In the genomic region with DNA sequence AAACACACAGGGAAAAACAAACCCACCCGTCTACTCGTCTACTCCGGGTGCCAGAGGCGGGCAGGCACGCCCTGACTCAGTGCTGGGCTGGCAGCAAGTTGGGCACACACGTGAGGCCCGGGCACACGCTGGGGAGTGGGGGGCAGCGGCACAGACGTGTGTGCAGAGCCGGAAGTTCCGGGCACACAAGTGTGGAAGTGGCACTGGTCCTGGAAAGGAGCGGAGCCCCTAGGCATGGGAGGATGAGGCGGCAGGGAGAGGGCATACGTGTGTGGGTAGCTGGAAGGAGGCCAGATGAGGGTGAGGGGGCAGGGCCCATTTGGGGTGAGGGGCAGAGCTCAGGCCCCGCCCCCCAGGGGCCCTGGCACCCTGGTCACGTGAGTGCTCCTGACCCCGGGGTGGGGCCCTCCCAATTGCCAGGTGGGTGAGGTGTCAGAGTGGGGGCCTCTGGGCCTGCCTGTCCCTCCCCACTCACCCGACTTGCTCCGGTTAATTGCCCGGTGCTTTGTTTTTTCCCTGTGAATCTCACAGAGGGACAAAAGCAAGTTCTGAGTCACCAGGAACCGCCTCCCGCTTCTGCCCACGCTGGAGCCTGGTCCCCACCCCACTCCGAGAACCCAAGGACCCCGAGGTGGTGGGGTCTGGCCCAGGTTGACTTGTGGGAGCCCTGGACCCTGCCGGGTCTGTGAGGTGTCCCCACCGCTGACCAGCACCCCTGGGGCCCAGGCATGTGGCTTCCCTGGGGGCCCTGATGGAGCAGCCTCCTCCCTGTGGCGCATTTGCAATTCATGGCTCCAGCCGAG, we compare ENCODE assay signal across 12 cellular contexts.
DNase-seq lines count a peak whose midpoint lies in the region; ATAC-seq and TF ChIP-seq lines count a peak whose summit lies in the region.
"Had no signal": no experiment of that assay in that cellular context is flagged by ENCODE, and none has a peak within 500 bp of the region (broad histone marks: within the 10 kb centered on the region; RNA-seq: fewer than 3 reads in every experiment).

No MANE protein-coding gene starts in this region.

- no peak overlapping the region for H2AFZ ChIP-seq in trophoblast cell (ENCODE audit: insufficient read depth, low read length, poor library complexity)

- peak overlapping the region; percentile 40 for H3K4me2 ChIP-seq in trophoblast cell (ENCODE audit: low read length)

- H3K9me3 ChIP-seq in esophagus (ENCODE audit: control insufficient read depth in 2 of 2, insufficient read depth in 1 of 2, low read depth in 1 of 2, low read length in 1 of 2) (no peaks in the 10 kb centered on the region), trophoblast cell (ENCODE audit: insufficient read depth, low read depth, low read length) (peaks cover 2% of the 10 kb centered on the region), T-helper 17 cell (ENCODE audit: control insufficient read depth, low read length, poor library complexity, severe bottlenecking) (no peaks in the 10 kb centered on the region)
- H3K9me3 ChIP-seq: thoracic aorta had no signal

- H4K12ac ChIP-seq in trophoblast cell (ENCODE audit: low read depth, low read length): no peak overlapping the region

- peak overlapping the region; percentile 25 for H3K18ac ChIP-seq in trophoblast cell (ENCODE audit: low read length)

- BruUV-seq in Calu3 (replicated peaks; lab: Mats Ljungman, UMichigan): no TSS peak

- no peak overlapping the region for H2BK5ac ChIP-seq in trophoblast cell (ENCODE audit: low read depth, low read length, poor library complexity)

- H3K9ac ChIP-seq in trophoblast cell (ENCODE audit: low read length): no peak overlapping the region

- H3K27ac Mint-ChIP-seq in Calu3 (ENCODE audit: unreplicated experiment): peak overlapping the region; percentile 85
- H3K27ac Mint-ChIP-seq in T-helper 17 cell: no peak overlapping the region
- H3K27ac Mint-ChIP-seq: activated naive CD8-positive, alpha-beta T cell treated with anti-CD3 and anti-CD28 coated beads, Interleukin-2, amount 50 U/mL, for 24 hours had no signal

- 40 to 49% methylated on average over 30 of the region's 30 CpGs for WGBS in esophagus, 2 donors
- no CpG with 5 or more reads among the region's 30 CpGs for WGBS in trophoblast cell (ENCODE audit: extremely low coverage, insufficient coverage, insufficient read length)

- peak overlapping the region; percentile 42 for H3K4me3 Mint-ChIP-seq in Calu3 (ENCODE audit: low read depth, unreplicated experiment)
- H3K4me3 Mint-ChIP-seq in T-helper 17 cell: no peak overlapping the region
- H3K4me3 Mint-ChIP-seq: activated naive CD8-positive, alpha-beta T cell treated with anti-CD3 and anti-CD28 coated beads, Interleukin-2, amount 50 U/mL, for 24 hours had no signal

- H3K36me3 Mint-ChIP-seq in Calu3 (ENCODE audit: insufficient read depth, unreplicated experiment) (peaks cover 7% of the 10 kb centered on the region), T-helper 17 cell (ENCODE audit: low read depth) (no peaks in the 10 kb centered on the region)

- H2BK120ac ChIP-seq in trophoblast cell (ENCODE audit: insufficient read depth, low read length, poor library complexity): peak overlapping the region; percentile 57

- peaks cover 9% of the 10 kb centered on the region for H3K79me1 ChIP-seq in trophoblast cell (ENCODE audit: low read length)

- H2AK5ac ChIP-seq in trophoblast cell (ENCODE audit: low read length): peak overlapping the region; percentile 65

- H3K27me3 ChIP-seq in esophagus (ENCODE audit: control insufficient read depth in 1 of 2, insufficient read depth in 2 of 2, low read length in 2 of 2) (no peaks in the 10 kb centered on the region), trophoblast cell (ENCODE audit: insufficient read depth, low read length) (no peaks in the 10 kb centered on the region)

- peak overlapping the region; percentile 45 for H4K8ac ChIP-seq in trophoblast cell (ENCODE audit: low read depth, low read length)

- H3K27me3 Mint-ChIP-seq in Calu3 (ENCODE audit: unreplicated experiment): no peaks in the 10 kb centered on the region
- peaks cover 7% of the 10 kb centered on the region for H3K27me3 Mint-ChIP-seq in T-helper 17 cell
- H3K27me3 Mint-ChIP-seq: activated naive CD8-positive, alpha-beta T cell treated with anti-CD3 and anti-CD28 coated beads, Interleukin-2, amount 50 U/mL, for 24 hours had no signal

- H3K4me3 ChIP-seq in esophagus (ENCODE audit: low read depth in 1 of 2, low read length in 2 of 2) (no peak overlapping the region), trophoblast cell (ENCODE audit: low read depth, low read length) (peak overlapping the region; percentile 31)
- H3K4me3 ChIP-seq: thoracic aorta had no signal

- H3K36me3 ChIP-seq in esophagus (ENCODE audit: control insufficient read depth in 2 of 2, insufficient read depth in 2 of 2, low read length in 1 of 2) (no peaks in the 10 kb centered on the region), trophoblast cell (ENCODE audit: control insufficient read depth in 1 of 2, insufficient read depth in 2 of 2, low read length in 2 of 2) (no peaks in the 10 kb centered on the region)
- H3K36me3 ChIP-seq: thoracic aorta had no signal

- H2BK12ac ChIP-seq in trophoblast cell (ENCODE audit: low read length): peak overlapping the region; percentile 44

- no peak overlapping the region for H3K23ac ChIP-seq in trophoblast cell (ENCODE audit: low read length)

- H3K9me3 Mint-ChIP-seq in Calu3 (ENCODE audit: low read depth, unreplicated experiment): no peaks in the 10 kb centered on the region
- H3K9me3 Mint-ChIP-seq: activated naive CD8-positive, alpha-beta T cell treated with anti-CD3 and anti-CD28 coated beads, Interleukin-2, amount 50 U/mL, for 24 hours had no signal

- H3K27ac ChIP-seq in esophagus (ENCODE audit: low read depth in 2 of 2, low read length in 1 of 2) (peak overlapping the region; percentile 85), trophoblast cell (ENCODE audit: low read depth, low read length) (peak overlapping the region; percentile 6)
- H3K27ac ChIP-seq: thoracic aorta had no signal

- intact Hi-C loops in Calu3 (cut with micrococcal nuclease; ENCODE audit: unreplicated experiment): no loop called here

- H3K4me1 Mint-ChIP-seq in Calu3 (ENCODE audit: low read depth, unreplicated experiment) (no peaks in the 10 kb centered on the region), T-helper 17 cell (peaks cover 11% of the 10 kb centered on the region)

- DNase-seq in Calu3: peak; percentile 19
- peak; percentile 55 for DNase-seq in NCI-H2107 treated with DMSO at 0.1 percent for 48 hours (lab: John Stamatoyannopoulos, UW; ENCODE audit: unreplicated experiment)
- peak; percentile 41 to 75 for DNase-seq in trophoblast cell
- DNase-seq in activated CD4-positive, alpha-beta T cell treated with anti-CD3 and anti-CD28 coated beads for 4 hours: no peak
- DNase-seq in T-helper 17 cell: no peak
- DNase-seq in NCI-H2171 (lab: John Stamatoyannopoulos, UW): no peak
- DNase-seq: activated naive CD8-positive, alpha-beta T cell treated with anti-CD3 and anti-CD28 coated beads, Interleukin-2, amount 50 U/mL, for 24 hours; stimulated activated CD4-positive, alpha-beta T cell treated with anti-CD3 and anti-CD28 coated beads, Interleukin-1b, Interleukin-23, amount 100 ng/mL, for 48 hours had no signal

- TF ChIP-seq CTCF in Calu3 (IDR thresholded peaks at IDR 0.05; ENCODE audit: unreplicated experiment): no peak

- ATAC-seq in HG03442 (IDR thresholded peaks at IDR 0.05; ENCODE audit: unreplicated experiment): no peak
- no peak for ATAC-seq in T-helper 17 cell
- ATAC-seq: activated CD4-positive, CD25-positive, alpha-beta regulatory T cell treated with anti-CD3 and anti-CD28 coated beads, Interleukin-2, amount 50 U/mL, for 24 hours; activated naive CD8-positive, alpha-beta T cell treated with anti-CD3 and anti-CD28 coated beads, Interleukin-2, amount 50 U/mL, for 24 hours had no signal

- peaks cover 7 to 30% of the 10 kb centered on the region in 2 donors for H3K4me1 ChIP-seq in esophagus (ENCODE audit: control insufficient read depth in 2 of 2, insufficient read depth in 2 of 2, low read length in 1 of 2)
- H3K4me1 ChIP-seq in trophoblast cell (ENCODE audit: control insufficient read depth in 1 of 2, insufficient read depth in 2 of 2, low read length in 2 of 2): peaks cover 22 to 25% of the 10 kb centered on the region in 2 experiments

- H4K91ac ChIP-seq in trophoblast cell (ENCODE audit: low read depth, low read length): peak overlapping the region; percentile 77

- H3K14ac ChIP-seq in trophoblast cell (ENCODE audit: low read length): peak overlapping the region; percentile 63

- CTCF ChIA-PET in Calu3 (lab: Charles Lee): interaction anchor here (1.1 kb wide), 1 partner anchor 9 kb away, joined by 3 read pairs; no protein-coding TSS in a partner anchor

- no peak overlapping the region for H3K4ac ChIP-seq in trophoblast cell (ENCODE audit: low read depth, low read length)

- peaks cover 2% of the 10 kb centered on the region for H3K79me2 ChIP-seq in trophoblast cell (ENCODE audit: control insufficient read depth, insufficient read depth, low read length, poor library complexity)

Comparison
In these comparisons a context has a peak if more than half of its experiments do, and no peak if none do; other contexts are left out.
1. DNase-seq: peak in Calu3 (single experiment), NCI-H2107 treated with DMSO at 0.1 percent for 48 hours (single experiment) and trophoblast cell (2 of 2); none in activated CD4-positive, alpha-beta T cell treated with anti-CD3 and anti-CD28 coated beads for 4 hours (0 of 2), T-helper 17 cell (0 of 3) and NCI-H2171 (single experiment).